8 cellular contexts compared by ENCODE assay signal in the genomic region with DNA sequence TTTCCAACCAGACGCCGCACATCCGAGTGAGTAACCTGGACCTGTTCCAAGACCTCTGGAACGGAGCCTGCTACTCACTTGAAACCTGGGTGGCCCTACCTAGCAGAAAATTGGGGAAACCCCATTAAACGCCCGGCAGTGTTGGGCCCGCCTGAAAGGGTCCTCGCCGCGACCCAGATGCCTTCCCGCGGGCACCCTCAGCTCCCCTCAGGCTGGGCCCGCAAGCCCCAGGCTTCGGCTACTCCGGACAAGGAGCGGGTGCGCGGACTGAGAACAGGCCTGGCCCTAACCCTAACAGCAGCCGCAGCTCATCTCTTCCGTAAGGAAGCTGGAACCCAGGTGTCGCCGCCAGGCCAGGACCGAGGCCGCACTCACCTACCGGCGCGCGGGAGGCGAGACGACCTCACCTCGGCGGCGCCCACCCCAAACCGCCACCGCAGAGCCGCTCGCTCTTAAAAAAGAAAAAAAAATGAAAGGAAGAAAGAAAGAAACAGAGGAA. TPM values are rescaled to one million over a fixed set of nuclear protein-coding genes. Genes with fewer than 3 reads are reported as not detected.
A peak's percentile ranks its signal among the peaks of the same experiment; 100 is the strongest.
DNase-seq lines count a peak whose midpoint lies in the region; ATAC-seq and TF ChIP-seq lines count a peak whose summit lies in the region.

No MANE protein-coding gene starts in this region.

- H3K27me3 ChIP-seq in IMR-90 (ENCODE audit: control insufficient read depth, insufficient read depth, low read length), result no peaks in the 10 kb centered on the region
- no peaks in the 10 kb centered on the region for H3K27me3 ChIP-seq in heart left ventricle
- no peaks in the 10 kb centered on the region for H3K27me3 ChIP-seq in trophoblast cell (ENCODE audit: insufficient read depth, low read length)

- peak overlapping the region; percentile 93 for H2AFZ ChIP-seq in IMR-90 (replicated peaks; ENCODE audit: low read length, poor library complexity)
- H2AFZ ChIP-seq in trophoblast cell (ENCODE audit: insufficient read depth, low read length, poor library complexity), result peak overlapping the region; percentile 64

- no peaks in the 10 kb centered on the region for H3K27me3 Mint-ChIP-seq in activated CD8-positive, alpha-beta memory T cell treated with anti-CD3 and anti-CD28 coated beads, Interleukin-2, amount 10 ng/mL, durations not matched to agents 7 days and 5 days
- peaks cover 2% of the 10 kb centered on the region for H3K27me3 Mint-ChIP-seq in activated naive CD8-positive, alpha-beta T cell treated with anti-CD3 and anti-CD28 coated beads, Interleukin-2, amount 50 U/mL, for 24 hours

- no peak overlapping the region; the same call in 1 of the 2 replicates for H3K18ac ChIP-seq in IMR-90 (ENCODE audit: low read depth, low read length)
- H3K18ac ChIP-seq in trophoblast cell (ENCODE audit: low read length), result peak overlapping the region; percentile 76

- no peak overlapping the region for H2BK12ac ChIP-seq in trophoblast cell (ENCODE audit: low read length)

- peak overlapping the region; percentile 89 for H3K9ac ChIP-seq in IMR-90 (ENCODE audit: low read depth, low read length)
- peak overlapping the region; percentile 90 for H3K9ac ChIP-seq in trophoblast cell (ENCODE audit: low read length)

- H3K14ac ChIP-seq in IMR-90 (replicated peaks; ENCODE audit: low read depth, low read length), result peak overlapping the region; percentile 41; the same call in 1 of the 2 replicates
- H3K14ac ChIP-seq in trophoblast cell (ENCODE audit: low read length), result peak overlapping the region; percentile 89

- H4K8ac ChIP-seq in IMR-90 (ENCODE audit: low read depth in 2 of 2, low read length in 2 of 2) (peak overlapping the region; percentile 80 to 90), trophoblast cell (ENCODE audit: low read depth, low read length) (peak overlapping the region; percentile 97)

- dilution Hi-C loops in IMR-90 (cut with HindIII; ENCODE audit: low sequenced_read_pairs, unreplicated experiment), result no loop called here

- peak; percentile 27 for ATAC-seq in activated CD8-positive, alpha-beta memory T cell treated with anti-CD3 and anti-CD28 coated beads, Interleukin-2, amount 10 ng/mL, durations not matched to agents 7 days and 5 days
- ATAC-seq in GM21717 (IDR thresholded peaks at IDR 0.05; ENCODE audit: unreplicated experiment) (peak; percentile 29), IMR-90 (ENCODE audit: low read depth) (peak; percentile 12), heart left ventricle (peak; percentile 4 to 20 (median 9))
- peak; percentile 26 for ATAC-seq in activated naive CD8-positive, alpha-beta T cell treated with anti-CD3 and anti-CD28 coated beads, Interleukin-2, amount 50 U/mL, for 24 hours

- CTCF ChIA-PET in activated CD8-positive, alpha-beta memory T cell treated with anti-CD3 and anti-CD28 coated beads, Interleukin-2, amount 10 ng/mL, durations not matched to agents 7 days and 5 days (lab: Charles Lee), result interaction anchor here (0.7 to 3.7 kb wide), 11 partner anchors 9 to 342 kb away, joined by 3 to 16 read pairs (median 4); partner anchors contain the start of gene CPNE2
- CTCF ChIA-PET in IMR-90 (lab: Yijun Ruan, JAX), result interaction anchor here (0.6 to 0.9 kb wide), 5 partner anchors 12 to 224 kb away, joined by 3 to 6 read pairs (median 4); no protein-coding TSS in a partner anchor

- H2AK5ac ChIP-seq in IMR-90 (ENCODE audit: low read depth, low read length) (peak overlapping the region; percentile 59), trophoblast cell (ENCODE audit: low read length) (peak overlapping the region; percentile 36)

- no peak; the same call in 1 of the 2 replicates for TF ChIP-seq POLR2A in IMR-90 (IDR thresholded peaks at IDR 0.05; ENCODE audit: low read depth, low read length)
- TF ChIP-seq POLR2A in heart left ventricle (IDR thresholded peaks at IDR 0.05), result no peak

- peak overlapping the region; percentile 70 for H4K5ac ChIP-seq in IMR-90 (ENCODE audit: low read depth, low read length)

- H3K4me2 ChIP-seq in IMR-90 (ENCODE audit: low read depth, low read length), result peak overlapping the region; percentile 95
- H3K4me2 ChIP-seq in trophoblast cell (ENCODE audit: low read length), result peak overlapping the region; percentile 62

- peak overlapping the region; percentile 72 for H4K91ac ChIP-seq in IMR-90 (ENCODE audit: insufficient read depth, low read depth, low read length)
- peak overlapping the region; percentile 95 for H4K91ac ChIP-seq in trophoblast cell (ENCODE audit: low read depth, low read length)

- no peak for DNase-seq in activated CD8-positive, alpha-beta memory T cell treated with anti-CD3 and anti-CD28 coated beads, Interleukin-2, amount 10 ng/mL, durations not matched to agents 7 days and 5 days
- DNase-seq in activated CD8-positive, alpha-beta memory T cell treated with anti-CD3 and anti-CD28 coated beads for 24 hours, result no peak
- DNase-seq in IMR-90, result peak; percentile 70
- peak; percentile 38 for DNase-seq in activated naive CD8-positive, alpha-beta T cell treated with anti-CD3 and anti-CD28 coated beads, Interleukin-2, amount 50 U/mL, for 24 hours
- DNase-seq in heart left ventricle, result peak; percentile 40 to 74 (median 54)
- DNase-seq in trophoblast cell, result peak in 1 of 2 donors; percentile 34
- no peak for DNase-seq in SK-N-DZ (ENCODE audit: low spot score)

- no peak overlapping the region for H2BK20ac ChIP-seq in IMR-90 (ENCODE audit: low read depth, low read length)

- peak overlapping the region; percentile 78 for H4K12ac ChIP-seq in trophoblast cell (ENCODE audit: low read depth, low read length)

- intact Hi-C loops in IMR-90 (cut with micrococcal nuclease) (no loop called here), heart left ventricle (cut with DNase I) (loop anchor here in 1 of 10 donors (5.0 kb wide), 1 partner anchor 112 kb away; no protein-coding TSS in a partner anchor)

- WGBS in IMR-90 (ENCODE audit: extremely low coverage in 2 of 2, insufficient read length in 1 of 2), 2 experiments, result 0% methylated on average over 4 of the region's 37 CpGs; no CpG with 5 or more reads in 1 of the 2 experiments
- WGBS in heart left ventricle, 4 donors, result 0 to 2% (median 0%) methylated on average over 27 to 37 of the region's 37 CpGs
- WGBS in trophoblast cell (ENCODE audit: extremely low coverage, insufficient coverage, insufficient read length), result no CpG with 5 or more reads among the region's 37 CpGs

- H2BK15ac ChIP-seq in IMR-90 (ENCODE audit: low read depth, low read length), result no peak overlapping the region; the same call in 2 of the 3 replicates

- H3K36me3 ChIP-seq in IMR-90 (ENCODE audit: control insufficient read depth, insufficient read depth, low read length), result no peaks in the 10 kb centered on the region; the same call in 1 of the 2 replicates
- peaks cover 0 to 12% (median 0%) of the 10 kb centered on the region in 9 donors for H3K36me3 ChIP-seq in heart left ventricle
- peaks cover 3 to 5% of the 10 kb centered on the region in 2 experiments for H3K36me3 ChIP-seq in trophoblast cell (ENCODE audit: control insufficient read depth in 1 of 2, insufficient read depth in 2 of 2, low read length in 2 of 2)

- H3K4me1 ChIP-seq in IMR-90 (ENCODE audit: control insufficient read depth, insufficient read depth, low read length), result peaks cover 7% of the 10 kb centered on the region; the same call in 1 of the 2 replicates
- peaks cover 5 to 42% (median 23%) of the 10 kb centered on the region in 12 donors for H3K4me1 ChIP-seq in heart left ventricle
- H3K4me1 ChIP-seq in trophoblast cell (ENCODE audit: control insufficient read depth in 1 of 2, insufficient read depth in 2 of 2, low read length in 2 of 2), result peaks cover 2% of the 10 kb centered on the region in 2 experiments

- H3K4me3 Mint-ChIP-seq in activated CD8-positive, alpha-beta memory T cell treated with anti-CD3 and anti-CD28 coated beads, Interleukin-2, amount 10 ng/mL, durations not matched to agents 7 days and 5 days, result peak overlapping the region; percentile 97
- H3K4me3 Mint-ChIP-seq in activated naive CD8-positive, alpha-beta T cell treated with anti-CD3 and anti-CD28 coated beads, Interleukin-2, amount 50 U/mL, for 24 hours, result peak overlapping the region; percentile 95

- peaks cover 12% of the 10 kb centered on the region; the same call in 1 of the 2 replicates for H4K20me1 ChIP-seq in IMR-90 (ENCODE audit: insufficient read depth, low read length)

- BruUV-seq in IMR-90 (replicated peaks; lab: Mats Ljungman, UMichigan), result TSS peak; percentile 52

- H3K36me3 Mint-ChIP-seq in activated CD8-positive, alpha-beta memory T cell treated with anti-CD3 and anti-CD28 coated beads, Interleukin-2, amount 10 ng/mL, durations not matched to agents 7 days and 5 days, result peaks cover 9% of the 10 kb centered on the region
- H3K36me3 Mint-ChIP-seq in activated naive CD8-positive, alpha-beta T cell treated with anti-CD3 and anti-CD28 coated beads, Interleukin-2, amount 50 U/mL, for 24 hours (ENCODE audit: low read depth), result peaks cover 17% of the 10 kb centered on the region

- peak overlapping the region; percentile 45 for H3K56ac ChIP-seq in IMR-90 (ENCODE audit: extremely low read depth, insufficient read depth, low read length)

- H3K9me3 Mint-ChIP-seq in activated CD8-positive, alpha-beta memory T cell treated with anti-CD3 and anti-CD28 coated beads, Interleukin-2, amount 10 ng/mL, durations not matched to agents 7 days and 5 days (ENCODE audit: low read depth), result no peaks in the 10 kb centered on the region
- no peaks in the 10 kb centered on the region for H3K9me3 Mint-ChIP-seq in activated naive CD8-positive, alpha-beta T cell treated with anti-CD3 and anti-CD28 coated beads, Interleukin-2, amount 50 U/mL, for 24 hours

- H2BK120ac ChIP-seq in IMR-90 (ENCODE audit: low read depth, low read length), result no peak overlapping the region; the same call in 1 of the 2 replicates
- H2BK120ac ChIP-seq in trophoblast cell (ENCODE audit: insufficient read depth, low read length, poor library complexity), result peak overlapping the region; percentile 54

- H3K4ac ChIP-seq in IMR-90 (ENCODE audit: low read depth, low read length), result peak overlapping the region; percentile 85
- H3K4ac ChIP-seq in trophoblast cell (ENCODE audit: low read depth, low read length), result peak overlapping the region; percentile 76

- peak overlapping the region; percentile 74 for H2BK5ac ChIP-seq in IMR-90 (ENCODE audit: low read depth, low read length, poor library complexity, severe bottlenecking)
- H2BK5ac ChIP-seq in trophoblast cell (ENCODE audit: low read depth, low read length, poor library complexity), result peak overlapping the region; percentile 70

- peaks cover 18% of the 10 kb centered on the region for H3K79me2 ChIP-seq in trophoblast cell (ENCODE audit: control insufficient read depth, insufficient read depth, low read length, poor library complexity)

- no peak for TF ChIP-seq CTCF in IMR-90 (conservative IDR thresholded peaks at IDR 0.05; ENCODE audit: low read depth, low read length)
- no peak for TF ChIP-seq CTCF in heart left ventricle (IDR thresholded peaks at IDR 0.05)

- no peak for TF ChIP-seq RAD21 in IMR-90 (IDR thresholded peaks at IDR 0.05; ENCODE audit: low read length)

- H3K27ac ChIP-seq in IMR-90 (ENCODE audit: insufficient read depth, low read length) (peak overlapping the region; percentile 88), heart left ventricle (peak overlapping the region; percentile 62 to 96 (median 94)), trophoblast cell (ENCODE audit: low read depth, low read length) (peak overlapping the region; percentile 48)

- H3K9me1 ChIP-seq in IMR-90 (ENCODE audit: insufficient read depth, low read length), result peaks cover 3% of the 10 kb centered on the region; the same call in 1 of the 2 replicates

- H3K79me1 ChIP-seq in IMR-90 (ENCODE audit: low read depth in 1 of 2, low read length in 2 of 2), result peaks cover 21 to 73% of the 10 kb centered on the region in 2 experiments
- H3K79me1 ChIP-seq in trophoblast cell (ENCODE audit: low read length), result peaks cover 15% of the 10 kb centered on the region

- H3K4me3 ChIP-seq in IMR-90 (ENCODE audit: insufficient read depth, low read depth, low read length) (peak overlapping the region; percentile 90), heart left ventricle (peak overlapping the region; percentile 63 to 99 (median 92)), trophoblast cell (ENCODE audit: low read depth, low read length) (peak overlapping the region; percentile 96)

- peak overlapping the region; percentile 95 for H2AK9ac ChIP-seq in IMR-90 (replicated peaks; ENCODE audit: low read depth, low read length, poor library complexity)

- peaks cover 39% of the 10 kb centered on the region for H3K4me1 Mint-ChIP-seq in activated CD8-positive, alpha-beta memory T cell treated with anti-CD3 and anti-CD28 coated beads, Interleukin-2, amount 10 ng/mL, durations not matched to agents 7 days and 5 days
- peaks cover 47% of the 10 kb centered on the region for H3K4me1 Mint-ChIP-seq in activated naive CD8-positive, alpha-beta T cell treated with anti-CD3 and anti-CD28 coated beads, Interleukin-2, amount 50 U/mL, for 24 hours

- in situ Hi-C loops in IMR-90 (cut with MboI; ENCODE audit: low sequenced_read_pairs), result no loop called here

- POLR2A ChIA-PET in IMR-90 (lab: Charles Lee; ENCODE audit: unreplicated experiment), result no interaction called here

- H3K27ac Mint-ChIP-seq in activated CD8-positive, alpha-beta memory T cell treated with anti-CD3 and anti-CD28 coated beads, Interleukin-2, amount 10 ng/mL, durations not matched to agents 7 days and 5 days, result peak overlapping the region; percentile 93
- H3K27ac Mint-ChIP-seq in activated naive CD8-positive, alpha-beta T cell treated with anti-CD3 and anti-CD28 coated beads, Interleukin-2, amount 50 U/mL, for 24 hours, result peak overlapping the region; percentile 84

- H3K9me3 ChIP-seq in IMR-90 (ENCODE audit: control insufficient read depth, insufficient read depth, low read length) (no peaks in the 10 kb centered on the region), heart left ventricle (no peaks in the 10 kb centered on the region), trophoblast cell (ENCODE audit: insufficient read depth, low read depth, low read length) (no peaks in the 10 kb centered on the region)

- H3K23ac ChIP-seq in IMR-90 (ENCODE audit: low read depth, low read length), result peak overlapping the region; percentile 63
- H3K23ac ChIP-seq in trophoblast cell (ENCODE audit: low read length), result no peak overlapping the region

RNA-seq across cellular contexts. Expression of gene PSME3IP1, which starts 0.3 kb away (rescaled TPM):
- 100 to 1,000 TPM; 118 to 124 TPM for total RNA-seq in activated CD8-positive, alpha-beta memory T cell treated with anti-CD3 and anti-CD28 coated beads, Interleukin-2, amount 10 ng/mL, durations not matched to agents 7 days and 5 days
- total RNA-seq in IMR-90 (2012; rRNA removed) (50.2 and 52.2 TPM in 2 replicates), heart left ventricle (10 to 100 TPM; 48.8 to 71.9 (median 65.8) TPM)
- polyA plus RNA-seq in IMR-90 (2012; rRNA removed) (71.2 and 75.2 TPM in 2 replicates), heart left ventricle (10 to 100 TPM; 37.8 to 74.6 TPM)
- polyA plus RNA-seq in IMR-90 (2012; cell fraction: cytosol; rRNA removed), result 53.6 and 57.9 TPM in 2 replicates
- 78.1 and 104 TPM in 2 replicates for polyA plus RNA-seq in IMR-90 (2012; cell fraction: nucleus; rRNA removed; ENCODE audit: low replicate concordance)
- polyA plus RNA-seq in trophoblast cell (2013), result 75.9 and 77.8 TPM in 2 replicates
- polyA plus RNA-seq in SK-N-DZ (2014; cell fraction: cytosol; rRNA removed), result 164 and 204 TPM in 2 replicates
- 193 and 200 TPM in 2 replicates for polyA plus RNA-seq in SK-N-DZ (2014; cell fraction: nucleus; rRNA removed)

RNA-seq across cellular contexts. Expression of gene RSPRY1, which starts 0.6 kb away (rescaled TPM):
- 10 to 100 TPM; 32.6 to 33.7 TPM for total RNA-seq in activated CD8-positive, alpha-beta memory T cell treated with anti-CD3 and anti-CD28 coated beads, Interleukin-2, amount 10 ng/mL, durations not matched to agents 7 days and 5 days
- total RNA-seq in IMR-90 (2012; rRNA removed) (59.2 and 62.2 TPM in 2 replicates), heart left ventricle (10 to 100 TPM; 13.4 to 22.9 (median 17.1) TPM)
- polyA plus RNA-seq in IMR-90 (2012; rRNA removed) (23.7 and 25.2 TPM in 2 replicates), heart left ventricle (10 to 100 TPM in 1 of 2 donors, 1 to 10 TPM in 1; 5.4 to 22.2 TPM)
- 9.2 and 10.2 TPM in 2 replicates for polyA plus RNA-seq in IMR-90 (2012; cell fraction: cytosol; rRNA removed)
- polyA plus RNA-seq in IMR-90 (2012; cell fraction: nucleus; rRNA removed; ENCODE audit: low replicate concordance), result 10.3 and 29.1 TPM in 2 replicates
- polyA plus RNA-seq in trophoblast cell (2013), result 46.5 and 46.7 TPM in 2 replicates
- polyA plus RNA-seq in SK-N-DZ (2014; cell fraction: cytosol; rRNA removed), result 50.0 and 52.9 TPM in 2 replicates
- polyA plus RNA-seq in SK-N-DZ (2014; cell fraction: nucleus; rRNA removed), result 45.0 and 47.6 TPM in 2 replicates

RNA-seq across cellular contexts. Expression of gene ARL2BP, which starts 59.6 kb away (rescaled TPM):
- 10 to 100 TPM; 24.9 to 30.2 TPM for total RNA-seq in activated CD8-positive, alpha-beta memory T cell treated with anti-CD3 and anti-CD28 coated beads, Interleukin-2, amount 10 ng/mL, durations not matched to agents 7 days and 5 days
- total RNA-seq in IMR-90 (2012; rRNA removed) (73.7 and 77.8 TPM in 2 replicates), heart left ventricle (10 to 100 TPM; 43.9 to 68.8 (median 52.1) TPM)
- polyA plus RNA-seq in IMR-90 (2012; rRNA removed) (46.8 and 46.9 TPM in 2 replicates), heart left ventricle (10 to 100 TPM; 40.3 to 83.5 TPM)
- polyA plus RNA-seq in IMR-90 (2012; cell fraction: cytosol; rRNA removed), result 25.7 and 37.1 TPM in 2 replicates
- 8.1 and 26.0 TPM in 2 replicates for polyA plus RNA-seq in IMR-90 (2012; cell fraction: nucleus; rRNA removed; ENCODE audit: low replicate concordance)
- polyA plus RNA-seq in trophoblast cell (2013), result 26.3 and 26.9 TPM in 2 replicates
- 94.3 and 103 TPM in 2 replicates for polyA plus RNA-seq in SK-N-DZ (2014; cell fraction: cytosol; rRNA removed)
- 43.5 and 43.9 TPM in 2 replicates for polyA plus RNA-seq in SK-N-DZ (2014; cell fraction: nucleus; rRNA removed)

Comparison
In these comparisons a context has a peak if more than half of its experiments do, and no peak if none do; other contexts are left out.
1. DNase-seq: peak in IMR-90 (single experiment), activated naive CD8-positive, alpha-beta T cell treated with anti-CD3 and anti-CD28 coated beads, Interleukin-2, amount 50 U/mL, for 24 hours (single experiment) and heart left ventricle (5 of 5); none in activated CD8-positive, alpha-beta memory T cell treated with anti-CD3 and anti-CD28 coated beads, Interleukin-2, amount 10 ng/mL, durations not matched to agents 7 days and 5 days (single experiment), activated CD8-positive, alpha-beta memory T cell treated with anti-CD3 and anti-CD28 coated beads for 24 hours (single experiment) and SK-N-DZ (single experiment).
2. Peak in every context shown above with its lines, with median percentiles within 50 percentile points of each other: ATAC-seq, H3K27ac ChIP-seq and H3K4me3 ChIP-seq.